8 cellular contexts compared by ENCODE assay signal in the genomic region with DNA sequence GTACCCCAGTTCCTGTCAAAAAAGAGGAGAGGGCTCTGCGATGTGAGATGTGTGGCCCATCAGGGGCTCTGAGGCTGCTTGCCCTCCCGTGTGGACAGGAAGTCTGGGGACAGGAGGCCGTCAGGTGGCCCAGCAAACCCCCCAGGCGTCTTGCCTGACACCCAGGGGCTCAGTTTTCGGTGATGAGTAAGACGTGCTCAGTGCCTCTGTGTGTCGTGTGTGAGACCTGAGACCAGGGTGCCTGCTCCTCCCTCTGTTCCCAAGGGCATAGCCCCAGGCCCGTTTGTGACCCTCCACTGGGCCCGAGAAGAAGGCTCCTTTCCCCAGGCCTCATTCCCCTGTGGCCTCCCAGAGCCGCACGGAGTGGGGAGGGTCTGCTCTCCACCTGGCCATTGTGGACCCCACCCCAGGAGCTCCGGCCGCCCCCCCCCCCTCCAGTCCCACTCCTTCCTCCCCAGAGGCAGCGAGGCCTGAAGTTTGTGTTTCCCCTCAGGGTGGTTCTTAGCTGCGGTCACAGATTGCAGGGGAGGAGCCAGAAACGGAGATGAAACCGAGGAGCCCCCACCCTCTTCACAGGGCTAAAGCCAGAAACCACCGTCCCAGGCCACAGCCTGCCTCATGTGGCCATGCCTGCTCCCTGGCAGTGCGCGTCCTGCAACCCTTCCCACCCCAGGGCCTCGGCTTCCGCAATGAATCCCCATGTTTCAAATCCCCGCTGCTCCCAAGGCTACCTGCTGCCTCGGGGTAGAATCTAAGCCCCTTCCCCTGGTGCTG.
DNase-seq lines count a peak whose midpoint lies in the region; ATAC-seq and TF ChIP-seq lines count a peak whose summit lies in the region.

No MANE protein-coding gene starts in this region.

- no peaks in the 10 kb centered on the region for H3K27me3 Mint-ChIP-seq in stimulated activated memory B cell treated with anti-CD40 and anti-IgM and Interleukin-4, amounts not matched to agents 10 μg/mL and 1 μg/mL and 100 μg/mL, for 72 hours

- peak; percentile 26 for ATAC-seq in GM21619 (IDR thresholded peaks at IDR 0.05; ENCODE audit: unreplicated experiment)
- ATAC-seq in stimulated activated memory B cell treated with anti-CD40 and anti-IgM and Interleukin-4, amounts not matched to agents 10 μg/mL and 1 μg/mL and 100 μg/mL, for 72 hours, result peak; percentile 62

- H3K9ac ChIP-seq in OCI-LY3 (ENCODE audit: low read length), result peak overlapping the region; percentile 99

- peak overlapping the region; percentile 95 for H3K27ac ChIP-seq in OCI-LY3 (ENCODE audit: low read length)

- H2AFZ ChIP-seq in OCI-LY3 (ENCODE audit: low read depth, low read length), result no peak overlapping the region

- peak overlapping the region; percentile 93 for H3K4me3 Mint-ChIP-seq in stimulated activated memory B cell treated with anti-CD40 and anti-IgM and Interleukin-4, amounts not matched to agents 10 μg/mL and 1 μg/mL and 100 μg/mL, for 72 hours

- peak; percentile 34 for TF ChIP-seq CTCF in GM06990 (IDR thresholded peaks at IDR 0.05; ENCODE audit: insufficient read depth, low read length, poor library complexity, severe bottlenecking)
- no peak for TF ChIP-seq CTCF in OCI-LY3 (IDR thresholded peaks at IDR 0.05; ENCODE audit: low read depth, low read length)

- peak; percentile 86 for DNase-seq in GM06990 (ENCODE audit: extremely low read depth, insufficient read length)
- peak; percentile 82 for DNase-seq in germinal center (ENCODE audit: low spot score)
- DNase-seq in NCI-H526 (lab: John Stamatoyannopoulos, UW), result no peak
- no peak for DNase-seq in NCI-H2171 treated with DMSO at 0.1 percent for 48 hours (lab: John Stamatoyannopoulos, UW)
- DNase-seq in T-helper 9 cell, result no peak

- H3K4me2 ChIP-seq in OCI-LY3 (ENCODE audit: low read length), result peak overlapping the region; percentile 85

- peaks cover 25% of the 10 kb centered on the region for H3K79me2 ChIP-seq in OCI-LY3 (ENCODE audit: low read length)

- peak overlapping the region; percentile 92 for H3K27ac Mint-ChIP-seq in stimulated activated memory B cell treated with anti-CD40 and anti-IgM and Interleukin-4, amounts not matched to agents 10 μg/mL and 1 μg/mL and 100 μg/mL, for 72 hours

- H3K9me3 Mint-ChIP-seq in stimulated activated memory B cell treated with anti-CD40 and anti-IgM and Interleukin-4, amounts not matched to agents 10 μg/mL and 1 μg/mL and 100 μg/mL, for 72 hours, result no peaks in the 10 kb centered on the region

- H3K27me3 ChIP-seq in GM06990 (replicated peaks; ENCODE audit: control insufficient read depth, insufficient read depth, low read length) (no peaks in the 10 kb centered on the region), OCI-LY3 (ENCODE audit: low read depth, low read length) (peaks cover 13% of the 10 kb centered on the region)

- H3K4me3 ChIP-seq in GM06990 (replicated peaks; ENCODE audit: low read depth, low read length), result peak overlapping the region; percentile 89
- peak overlapping the region; percentile 83 for H3K4me3 ChIP-seq in OCI-LY3 (ENCODE audit: low read length)

- peaks cover 12% of the 10 kb centered on the region for H3K36me3 Mint-ChIP-seq in stimulated activated memory B cell treated with anti-CD40 and anti-IgM and Interleukin-4, amounts not matched to agents 10 μg/mL and 1 μg/mL and 100 μg/mL, for 72 hours

- no peaks in the 10 kb centered on the region; the same call in 1 of the 2 replicates for H3K36me3 ChIP-seq in GM06990 (ENCODE audit: control insufficient read depth, insufficient read depth, low read length)
- peaks cover 7% of the 10 kb centered on the region for H3K36me3 ChIP-seq in OCI-LY3 (replicated peaks; ENCODE audit: low read depth, low read length)

- H4K20me1 ChIP-seq in OCI-LY3 (ENCODE audit: insufficient read depth, low read length), result no peaks in the 10 kb centered on the region

- peaks cover 45% of the 10 kb centered on the region for H3K4me1 ChIP-seq in OCI-LY3 (ENCODE audit: low read length)

- H3K9me3 ChIP-seq in OCI-LY3 (ENCODE audit: insufficient read depth, low read length), result no peaks in the 10 kb centered on the region

- peaks cover 47% of the 10 kb centered on the region for H3K4me1 Mint-ChIP-seq in stimulated activated memory B cell treated with anti-CD40 and anti-IgM and Interleukin-4, amounts not matched to agents 10 μg/mL and 1 μg/mL and 100 μg/mL, for 72 hours

Comparison
In these comparisons a context has a peak if more than half of its experiments do, and no peak if none do; other contexts are left out.
1. DNase-seq: peak in GM06990 (single experiment) and germinal center (single experiment); none in NCI-H526 (0 of 2), NCI-H2171 treated with DMSO at 0.1 percent for 48 hours (single experiment) and T-helper 9 cell (single experiment).